In the genomic region with DNA sequence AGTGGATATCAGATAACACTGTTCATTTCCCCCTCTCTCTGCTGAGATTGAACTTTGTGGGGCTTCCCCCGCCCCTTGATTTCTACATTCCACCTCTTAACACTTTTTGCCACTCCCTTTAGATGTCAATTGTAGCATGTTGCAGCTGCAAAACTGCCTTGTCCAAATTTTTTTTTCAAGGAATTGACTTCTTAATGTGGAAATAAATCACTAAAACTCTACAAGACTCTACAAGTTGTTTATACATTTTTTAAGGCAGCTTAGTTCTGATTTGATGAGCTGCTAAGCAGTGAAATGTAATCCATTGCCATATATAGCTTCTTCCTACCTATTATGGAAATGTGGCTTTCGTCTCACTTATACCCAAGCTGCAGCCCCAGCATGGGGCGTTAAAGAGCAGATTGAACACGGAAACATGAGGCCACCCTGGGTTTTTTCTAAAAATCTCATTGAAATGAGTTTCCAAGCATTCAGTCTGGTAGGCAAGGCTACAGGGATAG, we compare ENCODE assay signal across 13 cellular contexts.
DNase-seq lines count a peak whose midpoint lies in the region; ATAC-seq and TF ChIP-seq lines count a peak whose summit lies in the region.
"Had no signal": no experiment of that assay in that cellular context is flagged by ENCODE, and none has a peak within 500 bp of the region (broad histone marks: within the 10 kb centered on the region; RNA-seq: fewer than 3 reads in every experiment).

No MANE protein-coding gene starts in this region.

- H3K36me3 Mint-ChIP-seq in neural progenitor cell, result peaks cover 4% of the 10 kb centered on the region
- peaks cover 10% of the 10 kb centered on the region for H3K36me3 Mint-ChIP-seq in activated naive CD4-positive, alpha-beta T cell treated with anti-CD3 and anti-CD28 coated beads for 36 hours (ENCODE audit: low read depth)

- no peaks in the 10 kb centered on the region for H3K27me3 ChIP-seq in PC-9 (ENCODE audit: insufficient read depth, low read depth)
- H3K27me3 ChIP-seq in esophagus (ENCODE audit: control insufficient read depth in 1 of 2, insufficient read depth in 2 of 2, low read length in 2 of 2), result no peaks in the 10 kb centered on the region
- H3K27me3 ChIP-seq in neural progenitor cell, result no peaks in the 10 kb centered on the region

- H2AFZ ChIP-seq in PC-9, result no peak overlapping the region
- no peak overlapping the region for H2AFZ ChIP-seq in neural progenitor cell (replicated peaks)

- no TSS peak for BruUV-seq in PC-9 (replicated peaks; lab: Mats Ljungman, UMichigan)

- peaks cover 19% of the 10 kb centered on the region for H3K36me3 ChIP-seq in PC-9 (ENCODE audit: low read depth)
- H3K36me3 ChIP-seq in esophagus (ENCODE audit: control insufficient read depth in 2 of 2, insufficient read depth in 2 of 2, low read length in 1 of 2), result peaks cover 1% of the 10 kb centered on the region in 2 donors
- H3K36me3 ChIP-seq in neural progenitor cell, result no peaks in the 10 kb centered on the region

- H3K4me3 ChIP-seq in PC-9, result no peak overlapping the region
- no peak overlapping the region for H3K4me3 ChIP-seq in esophagus (ENCODE audit: low read depth in 1 of 2, low read length in 2 of 2)
- no peak overlapping the region for H3K4me3 ChIP-seq in neural progenitor cell
- H3K4me3 ChIP-seq: GM12878 had no signal

- intact Hi-C loops in PC-9 (cut with micrococcal nuclease; ENCODE audit: unreplicated experiment), result no loop called here
- intact Hi-C loops in activated naive CD4-positive, alpha-beta T cell treated with anti-CD3 and anti-CD28 coated beads for 36 hours (cut with micrococcal nuclease), result no loop called here

- H3K4me1 ChIP-seq in PC-9 (replicated peaks; ENCODE audit: insufficient read depth) (peaks cover 40% of the 10 kb centered on the region), esophagus (ENCODE audit: control insufficient read depth in 2 of 2, insufficient read depth in 2 of 2, low read length in 1 of 2) (no peaks in the 10 kb centered on the region), neural progenitor cell (peaks cover 47% of the 10 kb centered on the region)

- H3F3A ChIP-seq in PC-9 (ENCODE audit: insufficient read depth, low read depth) (peaks cover 24% of the 10 kb centered on the region), neural progenitor cell (ENCODE audit: low read depth) (peaks cover 7% of the 10 kb centered on the region)

- peaks cover 2% of the 10 kb centered on the region for H3K27me3 Mint-ChIP-seq in neural progenitor cell (ENCODE audit: insufficient read depth, low read depth)
- no peaks in the 10 kb centered on the region for H3K27me3 Mint-ChIP-seq in activated naive CD4-positive, alpha-beta T cell treated with anti-CD3 and anti-CD28 coated beads for 36 hours (ENCODE audit: low read depth)
- H3K27me3 Mint-ChIP-seq: activated naive CD8-positive, alpha-beta T cell; CD4-positive, alpha-beta memory T cell had no signal

- ATAC-seq in HG03520 (IDR thresholded peaks at IDR 0.05; ENCODE audit: unreplicated experiment), result no peak
- ATAC-seq: GM12878 had no signal

- H4K20me1 ChIP-seq in PC-9 (ENCODE audit: insufficient read depth) (no peaks in the 10 kb centered on the region), neural progenitor cell (ENCODE audit: low read depth) (no peaks in the 10 kb centered on the region)

- H3K27ac Mint-ChIP-seq in neural progenitor cell, result peak overlapping the region; percentile 92
- no peak overlapping the region for H3K27ac Mint-ChIP-seq in activated naive CD4-positive, alpha-beta T cell treated with anti-CD3 and anti-CD28 coated beads for 36 hours
- H3K27ac Mint-ChIP-seq: activated naive CD8-positive, alpha-beta T cell; CD4-positive, alpha-beta memory T cell had no signal

- CTCF ChIA-PET in PC-9 (lab: Charles Lee), result interaction anchor here (0.6 kb wide), 1 partner anchor 310 kb away, joined by 5 read pairs; no protein-coding TSS in a partner anchor
- CTCF ChIA-PET in activated naive CD4-positive, alpha-beta T cell treated with anti-CD3 and anti-CD28 coated beads for 36 hours (lab: Charles Lee), result interaction anchor here (0.7 kb wide), 1 partner anchor 64 kb away, joined by 3 read pairs; no protein-coding TSS in a partner anchor

- H3K4me2 ChIP-seq in PC-9, result peak overlapping the region; percentile 30; the same call in 1 of the 2 replicates
- H3K4me2 ChIP-seq in neural progenitor cell, result peak overlapping the region; percentile 66

- in situ Hi-C loops in G401 (cut with HindIII; ENCODE audit: low sequenced_read_pairs), result no loop called here
- in situ Hi-C loops in GM13976 (cut with MboI; ENCODE audit: low sequenced_read_pairs, unreplicated experiment), result no loop called here

- WGBS in esophagus, 2 donors, result 21 to 58% methylated on average over 4 of the region's 4 CpGs

- peak overlapping the region; percentile 71 for H3K27ac ChIP-seq in PC-9
- H3K27ac ChIP-seq in esophagus (ENCODE audit: low read depth in 2 of 2, low read length in 1 of 2), result peak overlapping the region; percentile 60 to 65
- H3K27ac ChIP-seq in neural progenitor cell, result peak overlapping the region; percentile 23

- TF ChIP-seq CTCF in PC-9 (conservative IDR thresholded peaks at IDR 0.05), result no peak
- no peak for TF ChIP-seq CTCF in neural progenitor cell (IDR thresholded peaks at IDR 0.05)
- TF ChIP-seq CTCF in GM13976 (IDR thresholded peaks at IDR 0.05; ENCODE audit: borderline replicate concordance, control extremely low read depth, extremely low read depth, insufficient read depth, missing control alignments), result no peak

- no peak overlapping the region for H3K9ac ChIP-seq in neural progenitor cell

- H3K4me3 Mint-ChIP-seq in neural progenitor cell, result peak overlapping the region; percentile 25
- no peak overlapping the region for H3K4me3 Mint-ChIP-seq in activated naive CD4-positive, alpha-beta T cell treated with anti-CD3 and anti-CD28 coated beads for 36 hours
- H3K4me3 Mint-ChIP-seq: activated naive CD8-positive, alpha-beta T cell; CD4-positive, alpha-beta memory T cell had no signal

- POLR2A ChIA-PET in PC-9 (lab: Charles Lee; ENCODE audit: unreplicated experiment), result interaction anchor here (1.0 kb wide), 1 partner anchor 13 kb away, joined by 10 read pairs; no protein-coding TSS in a partner anchor

- DNase-seq in G401 (ENCODE audit: low spot score) (peak; percentile 43), PC-9 (no peak), neural progenitor cell (ENCODE audit: low spot score) (peak; percentile 45), GM13976 (ENCODE audit: low spot score) (no peak), DMS53 (lab: John Stamatoyannopoulos, UW) (no peak)
- DNase-seq in activated naive CD4-positive, alpha-beta T cell treated with anti-CD3 and anti-CD28 coated beads for 36 hours, result no peak
- DNase-seq: activated CD4-positive, CD25-positive, alpha-beta regulatory T cell treated with anti-CD3 and anti-CD28 coated beads, Interleukin-2, amount 50 U/mL, for 72 hours; CD4-positive, alpha-beta memory T cell; NCI-H1092 treated with DMSO at 0.1 percent for 48 hours had no signal

- H3K9me2 ChIP-seq in PC-9 (ENCODE audit: insufficient read depth), result no peaks in the 10 kb centered on the region

- H3K79me2 ChIP-seq in PC-9 (ENCODE audit: low read depth) (no peaks in the 10 kb centered on the region), neural progenitor cell (ENCODE audit: low read depth) (no peaks in the 10 kb centered on the region)

- H3K9me3 ChIP-seq in PC-9 (ENCODE audit: insufficient read depth, low read depth) (no peaks in the 10 kb centered on the region), esophagus (ENCODE audit: control insufficient read depth in 2 of 2, insufficient read depth in 1 of 2, low read depth in 1 of 2, low read length in 1 of 2) (no peaks in the 10 kb centered on the region), neural progenitor cell (ENCODE audit: low read depth) (no peaks in the 10 kb centered on the region)

- H3K9me3 Mint-ChIP-seq in neural progenitor cell, result no peaks in the 10 kb centered on the region
- H3K9me3 Mint-ChIP-seq in activated naive CD4-positive, alpha-beta T cell treated with anti-CD3 and anti-CD28 coated beads for 36 hours, result no peaks in the 10 kb centered on the region
- H3K9me3 Mint-ChIP-seq: CD4-positive, alpha-beta memory T cell had no signal

- H3K4me1 Mint-ChIP-seq in neural progenitor cell, result peaks cover 47% of the 10 kb centered on the region
- H3K4me1 Mint-ChIP-seq in activated naive CD4-positive, alpha-beta T cell treated with anti-CD3 and anti-CD28 coated beads for 36 hours (ENCODE audit: low read depth), result no peaks in the 10 kb centered on the region
- H3K4me1 Mint-ChIP-seq: CD4-positive, alpha-beta memory T cell had no signal

Comparison
In these comparisons a context has a peak if more than half of its experiments do, and no peak if none do; other contexts are left out.
1. DNase-seq: peak in G401 (single experiment) and neural progenitor cell (single experiment); none in PC-9 (0 of 2), activated naive CD4-positive, alpha-beta T cell treated with anti-CD3 and anti-CD28 coated beads for 36 hours (single experiment), GM13976 (single experiment) and DMS53 (single experiment).
2. Peak in every context shown above with its lines, with median percentiles within 50 percentile points of each other: H3K27ac ChIP-seq.